1 cellular context compared by ENCODE assay signal in the genomic region with DNA sequence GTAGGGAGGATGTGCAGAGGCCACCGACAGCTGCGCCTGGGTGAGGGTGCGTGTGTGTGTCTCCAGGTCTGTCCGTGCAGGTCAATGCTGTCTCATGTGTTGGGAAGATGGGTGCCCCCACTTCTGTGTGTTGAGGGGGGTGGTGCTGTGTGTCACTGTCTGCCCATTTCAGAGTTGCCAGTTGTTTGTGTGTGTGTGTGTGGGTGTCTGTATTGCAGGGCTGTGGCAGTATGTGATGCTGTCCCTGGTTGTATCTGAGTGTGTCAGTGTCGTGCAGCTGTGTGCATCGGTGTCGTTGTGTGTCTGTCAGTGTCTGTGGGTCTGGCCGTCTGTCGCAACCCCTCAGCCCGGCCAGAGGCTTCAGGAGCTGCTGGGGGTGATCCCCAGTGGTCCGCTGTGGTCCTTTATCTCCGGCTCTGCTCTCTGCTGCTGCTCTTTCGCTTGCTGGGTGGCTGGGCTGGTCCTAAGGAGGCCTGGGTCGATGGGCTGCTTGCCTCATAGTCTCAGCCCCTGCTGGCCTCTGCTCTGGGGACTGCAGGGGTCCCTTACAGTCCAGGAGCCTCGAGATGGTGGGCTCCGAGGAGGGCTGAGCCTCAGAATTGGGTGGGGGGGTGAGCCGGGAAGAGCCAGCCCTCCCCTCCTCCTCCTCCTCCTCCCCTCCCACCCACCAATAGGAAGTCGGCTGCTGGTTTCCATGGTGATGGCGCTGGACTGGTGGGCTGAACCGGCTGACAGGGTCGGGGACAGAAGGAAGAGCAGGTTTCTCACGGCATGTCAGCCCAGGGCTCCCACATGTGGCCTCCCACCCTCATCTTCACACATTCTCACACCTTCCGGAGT.
TF ChIP-seq lines count a peak whose summit lies in the region.

A gene with protein sequence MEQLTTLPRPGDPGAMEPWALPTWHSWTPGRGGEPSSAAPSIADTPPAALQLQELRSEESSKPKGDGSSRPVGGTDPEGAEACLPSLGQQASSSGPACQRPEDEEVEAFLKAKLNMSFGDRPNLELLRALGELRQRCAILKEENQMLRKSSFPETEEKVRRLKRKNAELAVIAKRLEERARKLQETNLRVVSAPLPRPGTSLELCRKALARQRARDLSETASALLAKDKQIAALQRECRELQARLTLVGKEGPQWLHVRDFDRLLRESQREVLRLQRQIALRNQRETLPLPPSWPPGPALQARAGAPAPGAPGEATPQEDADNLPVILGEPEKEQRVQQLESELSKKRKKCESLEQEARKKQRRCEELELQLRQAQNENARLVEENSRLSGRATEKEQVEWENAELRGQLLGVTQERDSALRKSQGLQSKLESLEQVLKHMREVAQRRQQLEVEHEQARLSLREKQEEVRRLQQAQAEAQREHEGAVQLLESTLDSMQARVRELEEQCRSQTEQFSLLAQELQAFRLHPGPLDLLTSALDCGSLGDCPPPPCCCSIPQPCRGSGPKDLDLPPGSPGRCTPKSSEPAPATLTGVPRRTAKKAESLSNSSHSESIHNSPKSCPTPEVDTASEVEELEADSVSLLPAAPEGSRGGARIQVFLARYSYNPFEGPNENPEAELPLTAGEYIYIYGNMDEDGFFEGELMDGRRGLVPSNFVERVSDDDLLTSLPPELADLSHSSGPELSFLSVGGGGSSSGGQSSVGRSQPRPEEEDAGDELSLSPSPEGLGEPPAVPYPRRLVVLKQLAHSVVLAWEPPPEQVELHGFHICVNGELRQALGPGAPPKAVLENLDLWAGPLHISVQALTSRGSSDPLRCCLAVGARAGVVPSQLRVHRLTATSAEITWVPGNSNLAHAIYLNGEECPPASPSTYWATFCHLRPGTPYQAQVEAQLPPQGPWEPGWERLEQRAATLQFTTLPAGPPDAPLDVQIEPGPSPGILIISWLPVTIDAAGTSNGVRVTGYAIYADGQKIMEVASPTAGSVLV (N-terminal part only) (minus strand): TSS at position 601 of the 840 bp plus-strand sequence. CDS start 875 bp downstream, outside the sequence.

TF ChIP-seq in K562, 482 proteins besides CTCF, POLR2A, EP300 and RAD21 (continued from another document and continues in another):
- TF ChIP-seq, protein P1, sequence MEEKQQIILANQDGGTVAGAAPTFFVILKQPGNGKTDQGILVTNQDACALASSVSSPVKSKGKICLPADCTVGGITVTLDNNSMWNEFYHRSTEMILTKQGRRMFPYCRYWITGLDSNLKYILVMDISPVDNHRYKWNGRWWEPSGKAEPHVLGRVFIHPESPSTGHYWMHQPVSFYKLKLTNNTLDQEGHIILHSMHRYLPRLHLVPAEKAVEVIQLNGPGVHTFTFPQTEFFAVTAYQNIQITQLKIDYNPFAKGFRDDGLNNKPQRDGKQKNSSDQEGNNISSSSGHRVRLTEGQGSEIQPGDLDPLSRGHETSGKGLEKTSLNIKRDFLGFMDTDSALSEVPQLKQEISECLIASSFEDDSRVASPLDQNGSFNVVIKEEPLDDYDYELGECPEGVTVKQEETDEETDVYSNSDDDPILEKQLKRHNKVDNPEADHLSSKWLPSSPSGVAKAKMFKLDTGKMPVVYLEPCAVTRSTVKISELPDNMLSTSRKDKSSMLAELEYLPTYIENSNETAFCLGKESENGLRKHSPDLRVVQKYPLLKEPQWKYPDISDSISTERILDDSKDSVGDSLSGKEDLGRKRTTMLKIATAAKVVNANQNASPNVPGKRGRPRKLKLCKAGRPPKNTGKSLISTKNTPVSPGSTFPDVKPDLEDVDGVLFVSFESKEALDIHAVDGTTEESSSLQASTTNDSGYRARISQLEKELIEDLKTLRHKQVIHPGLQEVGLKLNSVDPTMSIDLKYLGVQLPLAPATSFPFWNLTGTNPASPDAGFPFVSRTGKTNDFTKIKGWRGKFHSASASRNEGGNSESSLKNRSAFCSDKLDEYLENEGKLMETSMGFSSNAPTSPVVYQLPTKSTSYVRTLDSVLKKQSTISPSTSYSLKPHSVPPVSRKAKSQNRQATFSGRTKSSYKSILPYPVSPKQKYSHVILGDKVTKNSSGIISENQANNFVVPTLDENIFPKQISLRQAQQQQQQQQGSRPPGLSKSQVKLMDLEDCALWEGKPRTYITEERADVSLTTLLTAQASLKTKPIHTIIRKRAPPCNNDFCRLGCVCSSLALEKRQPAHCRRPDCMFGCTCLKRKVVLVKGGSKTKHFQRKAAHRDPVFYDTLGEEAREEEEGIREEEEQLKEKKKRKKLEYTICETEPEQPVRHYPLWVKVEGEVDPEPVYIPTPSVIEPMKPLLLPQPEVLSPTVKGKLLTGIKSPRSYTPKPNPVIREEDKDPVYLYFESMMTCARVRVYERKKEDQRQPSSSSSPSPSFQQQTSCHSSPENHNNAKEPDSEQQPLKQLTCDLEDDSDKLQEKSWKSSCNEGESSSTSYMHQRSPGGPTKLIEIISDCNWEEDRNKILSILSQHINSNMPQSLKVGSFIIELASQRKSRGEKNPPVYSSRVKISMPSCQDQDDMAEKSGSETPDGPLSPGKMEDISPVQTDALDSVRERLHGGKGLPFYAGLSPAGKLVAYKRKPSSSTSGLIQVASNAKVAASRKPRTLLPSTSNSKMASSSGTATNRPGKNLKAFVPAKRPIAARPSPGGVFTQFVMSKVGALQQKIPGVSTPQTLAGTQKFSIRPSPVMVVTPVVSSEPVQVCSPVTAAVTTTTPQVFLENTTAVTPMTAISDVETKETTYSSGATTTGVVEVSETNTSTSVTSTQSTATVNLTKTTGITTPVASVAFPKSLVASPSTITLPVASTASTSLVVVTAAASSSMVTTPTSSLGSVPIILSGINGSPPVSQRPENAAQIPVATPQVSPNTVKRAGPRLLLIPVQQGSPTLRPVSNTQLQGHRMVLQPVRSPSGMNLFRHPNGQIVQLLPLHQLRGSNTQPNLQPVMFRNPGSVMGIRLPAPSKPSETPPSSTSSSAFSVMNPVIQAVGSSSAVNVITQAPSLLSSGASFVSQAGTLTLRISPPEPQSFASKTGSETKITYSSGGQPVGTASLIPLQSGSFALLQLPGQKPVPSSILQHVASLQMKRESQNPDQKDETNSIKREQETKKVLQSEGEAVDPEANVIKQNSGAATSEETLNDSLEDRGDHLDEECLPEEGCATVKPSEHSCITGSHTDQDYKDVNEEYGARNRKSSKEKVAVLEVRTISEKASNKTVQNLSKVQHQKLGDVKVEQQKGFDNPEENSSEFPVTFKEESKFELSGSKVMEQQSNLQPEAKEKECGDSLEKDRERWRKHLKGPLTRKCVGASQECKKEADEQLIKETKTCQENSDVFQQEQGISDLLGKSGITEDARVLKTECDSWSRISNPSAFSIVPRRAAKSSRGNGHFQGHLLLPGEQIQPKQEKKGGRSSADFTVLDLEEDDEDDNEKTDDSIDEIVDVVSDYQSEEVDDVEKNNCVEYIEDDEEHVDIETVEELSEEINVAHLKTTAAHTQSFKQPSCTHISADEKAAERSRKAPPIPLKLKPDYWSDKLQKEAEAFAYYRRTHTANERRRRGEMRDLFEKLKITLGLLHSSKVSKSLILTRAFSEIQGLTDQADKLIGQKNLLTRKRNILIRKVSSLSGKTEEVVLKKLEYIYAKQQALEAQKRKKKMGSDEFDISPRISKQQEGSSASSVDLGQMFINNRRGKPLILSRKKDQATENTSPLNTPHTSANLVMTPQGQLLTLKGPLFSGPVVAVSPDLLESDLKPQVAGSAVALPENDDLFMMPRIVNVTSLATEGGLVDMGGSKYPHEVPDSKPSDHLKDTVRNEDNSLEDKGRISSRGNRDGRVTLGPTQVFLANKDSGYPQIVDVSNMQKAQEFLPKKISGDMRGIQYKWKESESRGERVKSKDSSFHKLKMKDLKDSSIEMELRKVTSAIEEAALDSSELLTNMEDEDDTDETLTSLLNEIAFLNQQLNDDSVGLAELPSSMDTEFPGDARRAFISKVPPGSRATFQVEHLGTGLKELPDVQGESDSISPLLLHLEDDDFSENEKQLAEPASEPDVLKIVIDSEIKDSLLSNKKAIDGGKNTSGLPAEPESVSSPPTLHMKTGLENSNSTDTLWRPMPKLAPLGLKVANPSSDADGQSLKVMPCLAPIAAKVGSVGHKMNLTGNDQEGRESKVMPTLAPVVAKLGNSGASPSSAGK (IDR thresholded peaks at IDR 0.05) = no peak
- TF ChIP-seq ZNF354B (CRISPR knock-in tag; IDR thresholded peaks at IDR 0.05) = no peak
- TF ChIP-seq TGIF2 (CRISPR knock-in tag; IDR thresholded peaks at IDR 0.05) = no peak
- peak; percentile 11; the same call in 1 of the 2 replicates for TF ChIP-seq JUND (IDR thresholded peaks at IDR 0.05; ENCODE audit: borderline replicate concordance, low read depth, low read length)
- no peak for TF ChIP-seq JUND (tag; IDR thresholded peaks at IDR 0.05; ENCODE audit: borderline replicate concordance, low read depth, low read length)
- no peak for TF ChIP-seq ZNF184 (CRISPR knock-in tag; IDR thresholded peaks at IDR 0.05)
- TF ChIP-seq, protein P2, sequence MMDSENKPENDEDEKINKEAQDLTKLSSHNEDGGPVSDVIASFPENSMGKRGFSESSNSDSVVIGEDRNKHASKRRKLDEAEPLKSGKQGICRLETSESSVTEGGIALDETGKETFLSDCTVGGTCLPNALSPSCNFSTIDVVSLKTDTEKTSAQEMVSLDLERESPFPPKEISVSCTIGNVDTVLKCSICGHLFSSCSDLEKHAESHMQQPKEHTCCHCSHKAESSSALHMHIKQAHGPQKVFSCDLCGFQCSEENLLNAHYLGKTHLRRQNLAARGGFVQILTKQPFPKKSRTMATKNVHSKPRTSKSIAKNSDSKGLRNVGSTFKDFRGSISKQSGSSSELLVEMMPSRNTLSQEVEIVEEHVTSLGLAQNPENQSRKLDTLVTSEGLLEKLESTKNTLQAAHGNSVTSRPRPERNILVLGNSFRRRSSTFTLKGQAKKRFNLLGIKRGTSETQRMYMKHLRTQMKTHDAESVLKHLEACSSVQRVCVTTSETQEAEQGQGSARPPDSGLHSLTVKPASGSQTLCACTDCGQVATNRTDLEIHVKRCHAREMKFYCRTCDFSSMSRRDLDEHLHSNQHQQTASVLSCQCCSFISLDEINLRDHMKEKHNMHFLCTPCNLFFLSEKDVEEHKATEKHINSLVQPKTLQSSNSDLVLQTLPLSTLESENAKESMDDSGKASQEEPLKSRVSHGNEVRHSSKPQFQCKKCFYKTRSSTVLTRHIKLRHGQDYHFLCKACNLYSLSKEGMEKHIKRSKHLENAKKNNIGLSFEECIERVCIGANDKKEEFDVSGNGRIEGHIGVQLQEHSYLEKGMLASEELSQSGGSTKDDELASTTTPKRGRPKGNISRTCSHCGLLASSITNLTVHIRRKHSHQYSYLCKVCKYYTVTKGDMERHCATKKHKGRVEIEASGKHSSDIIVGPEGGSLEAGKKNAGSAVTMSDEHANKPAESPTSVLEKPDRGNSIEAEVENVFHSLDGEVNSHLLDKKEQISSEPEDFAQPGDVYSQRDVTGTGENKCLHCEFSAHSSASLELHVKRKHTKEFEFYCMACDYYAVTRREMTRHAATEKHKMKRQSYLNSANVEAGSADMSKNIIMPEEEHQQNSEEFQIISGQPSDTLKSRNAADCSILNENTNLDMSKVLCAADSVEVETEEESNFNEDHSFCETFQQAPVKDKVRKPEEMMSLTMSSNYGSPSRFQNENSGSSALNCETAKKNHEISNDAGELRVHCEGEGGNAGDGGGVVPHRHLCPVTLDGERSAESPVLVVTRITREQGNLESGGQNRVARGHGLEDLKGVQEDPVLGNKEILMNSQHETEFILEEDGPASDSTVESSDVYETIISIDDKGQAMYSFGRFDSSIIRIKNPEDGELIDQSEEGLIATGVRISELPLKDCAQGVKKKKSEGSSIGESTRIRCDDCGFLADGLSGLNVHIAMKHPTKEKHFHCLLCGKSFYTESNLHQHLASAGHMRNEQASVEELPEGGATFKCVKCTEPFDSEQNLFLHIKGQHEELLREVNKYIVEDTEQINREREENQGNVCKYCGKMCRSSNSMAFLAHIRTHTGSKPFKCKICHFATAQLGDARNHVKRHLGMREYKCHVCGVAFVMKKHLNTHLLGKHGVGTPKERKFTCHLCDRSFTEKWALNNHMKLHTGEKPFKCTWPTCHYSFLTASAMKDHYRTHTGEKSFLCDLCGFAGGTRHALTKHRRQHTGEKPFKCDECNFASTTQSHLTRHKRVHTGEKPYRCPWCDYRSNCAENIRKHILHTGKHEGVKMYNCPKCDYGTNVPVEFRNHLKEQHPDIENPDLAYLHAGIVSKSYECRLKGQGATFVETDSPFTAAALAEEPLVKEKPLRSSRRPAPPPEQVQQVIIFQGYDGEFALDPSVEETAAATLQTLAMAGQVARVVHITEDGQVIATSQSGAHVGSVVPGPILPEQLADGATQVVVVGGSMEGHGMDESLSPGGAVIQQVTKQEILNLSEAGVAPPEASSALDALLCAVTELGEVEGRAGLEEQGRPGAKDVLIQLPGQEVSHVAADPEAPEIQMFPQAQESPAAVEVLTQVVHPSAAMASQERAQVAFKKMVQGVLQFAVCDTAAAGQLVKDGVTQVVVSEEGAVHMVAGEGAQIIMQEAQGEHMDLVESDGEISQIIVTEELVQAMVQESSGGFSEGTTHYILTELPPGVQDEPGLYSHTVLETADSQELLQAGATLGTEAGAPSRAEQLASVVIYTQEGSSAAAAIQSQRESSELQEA (IDR thresholded peaks at IDR 0.05; ENCODE audit: low read depth) = no peak; the same call in 1 of the 2 replicates
- TF ChIP-seq ZNF830 (CRISPR knock-in tag; IDR thresholded peaks at IDR 0.05) = no peak
- TF ChIP-seq, protein P3, sequence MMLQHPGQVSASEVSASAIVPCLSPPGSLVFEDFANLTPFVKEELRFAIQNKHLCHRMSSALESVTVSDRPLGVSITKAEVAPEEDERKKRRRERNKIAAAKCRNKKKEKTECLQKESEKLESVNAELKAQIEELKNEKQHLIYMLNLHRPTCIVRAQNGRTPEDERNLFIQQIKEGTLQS (IDR thresholded peaks at IDR 0.05) = no peak
- TF ChIP-seq, protein P3 (CRISPR knock-in tag; conservative IDR thresholded peaks at IDR 0.05) = no peak
- no peak; the same call in 1 of the 2 replicates for TF ChIP-seq ZEB2 (IDR thresholded peaks at IDR 0.05)
- no peak; the same call in 1 of the 2 replicates for TF ChIP-seq CBFA2T2 (conservative IDR thresholded peaks at IDR 0.05)
- 0 out of 2 replicates have a peak, but pooled peaks have one; percentile 67 for TF ChIP-seq HIVEP1 (CRISPR knock-in tag; IDR thresholded peaks at IDR 0.05)
- TF ChIP-seq TOE1 (IDR thresholded peaks at IDR 0.05; ENCODE audit: borderline replicate concordance) = no peak
- no peak for TF ChIP-seq TOE1 (CRISPR knock-in tag; IDR thresholded peaks at IDR 0.05; ENCODE audit: borderline replicate concordance, low read depth)
- TF ChIP-seq POLR3A (IDR thresholded peaks at IDR 0.05; ENCODE audit: borderline replicate concordance, extremely low read depth, insufficient read depth, insufficient read length) = no peak
- TF ChIP-seq MCM2 (IDR thresholded peaks at IDR 0.05; ENCODE audit: low read depth) = no peak
- TF ChIP-seq TEAD1 (CRISPR knock-in tag; IDR thresholded peaks at IDR 0.05) = peak in 1 of 2 experiments; percentile 68; a peak in 2 of 4 replicates
- no peak for TF ChIP-seq NELFE (IDR thresholded peaks at IDR 0.05; ENCODE audit: insufficient read depth, insufficient read length)
- peak; percentile 25 for TF ChIP-seq TCF7 (IDR thresholded peaks at IDR 0.05; ENCODE audit: borderline replicate concordance)
- TF ChIP-seq ZNF124 (CRISPR knock-in tag; IDR thresholded peaks at IDR 0.05) = no peak
- TF ChIP-seq, protein P4, sequence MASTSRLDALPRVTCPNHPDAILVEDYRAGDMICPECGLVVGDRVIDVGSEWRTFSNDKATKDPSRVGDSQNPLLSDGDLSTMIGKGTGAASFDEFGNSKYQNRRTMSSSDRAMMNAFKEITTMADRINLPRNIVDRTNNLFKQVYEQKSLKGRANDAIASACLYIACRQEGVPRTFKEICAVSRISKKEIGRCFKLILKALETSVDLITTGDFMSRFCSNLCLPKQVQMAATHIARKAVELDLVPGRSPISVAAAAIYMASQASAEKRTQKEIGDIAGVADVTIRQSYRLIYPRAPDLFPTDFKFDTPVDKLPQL (IDR thresholded peaks at IDR 0.05; ENCODE audit: extremely low read depth, insufficient read length) = no peak
- no peak for TF ChIP-seq ETV1 (tag; conservative IDR thresholded peaks at IDR 0.05; ENCODE audit: low read depth)
- TF ChIP-seq SRSF3 (IDR thresholded peaks at IDR 0.05; ENCODE audit: insufficient read depth, low read length) = peak; percentile 30; the same call in 1 of the 2 replicates
- no peak for TF ChIP-seq PHF8 (IDR thresholded peaks at IDR 0.05; ENCODE audit: borderline replicate concordance, low read length)
